ENCODE assay signal across 8 cellular contexts in the genomic region with DNA sequence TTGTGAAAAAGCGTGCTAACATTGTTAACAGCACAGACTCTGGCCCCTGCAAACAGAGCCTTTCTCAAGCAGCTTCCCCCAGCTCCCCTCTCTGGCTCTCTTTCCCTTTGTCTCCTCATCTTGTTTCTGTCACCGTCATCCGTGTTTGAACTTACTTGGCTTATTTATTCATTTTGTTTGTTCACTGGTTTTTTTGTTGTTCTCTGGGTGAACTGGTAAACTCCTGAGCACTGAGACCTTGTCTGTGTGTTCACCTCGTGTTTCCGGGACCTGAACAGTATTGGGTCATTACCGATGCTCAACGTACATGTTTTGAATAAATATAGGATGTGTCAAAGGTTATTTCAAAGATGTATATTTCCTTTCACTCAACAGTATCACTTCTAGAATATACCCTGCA.
"Had no signal": no experiment of that assay in that cellular context is flagged by ENCODE, and none has a peak within 500 bp of the region (broad histone marks: within the 10 kb centered on the region; RNA-seq: fewer than 3 reads in every experiment).

No MANE protein-coding gene starts in this region.

- FAIRE-seq: G401.6, GM12878, GM12891, GM12892, GM18507, GM19239 had no signal

- DNase-seq: GDM1, GF-D8 had no signal

- ATAC-seq: GM12878 had no signal

- H3K4me3 ChIP-seq: GM12878 had no signal
